ENCODE assay signal across 8 cellular contexts in the genomic region with DNA sequence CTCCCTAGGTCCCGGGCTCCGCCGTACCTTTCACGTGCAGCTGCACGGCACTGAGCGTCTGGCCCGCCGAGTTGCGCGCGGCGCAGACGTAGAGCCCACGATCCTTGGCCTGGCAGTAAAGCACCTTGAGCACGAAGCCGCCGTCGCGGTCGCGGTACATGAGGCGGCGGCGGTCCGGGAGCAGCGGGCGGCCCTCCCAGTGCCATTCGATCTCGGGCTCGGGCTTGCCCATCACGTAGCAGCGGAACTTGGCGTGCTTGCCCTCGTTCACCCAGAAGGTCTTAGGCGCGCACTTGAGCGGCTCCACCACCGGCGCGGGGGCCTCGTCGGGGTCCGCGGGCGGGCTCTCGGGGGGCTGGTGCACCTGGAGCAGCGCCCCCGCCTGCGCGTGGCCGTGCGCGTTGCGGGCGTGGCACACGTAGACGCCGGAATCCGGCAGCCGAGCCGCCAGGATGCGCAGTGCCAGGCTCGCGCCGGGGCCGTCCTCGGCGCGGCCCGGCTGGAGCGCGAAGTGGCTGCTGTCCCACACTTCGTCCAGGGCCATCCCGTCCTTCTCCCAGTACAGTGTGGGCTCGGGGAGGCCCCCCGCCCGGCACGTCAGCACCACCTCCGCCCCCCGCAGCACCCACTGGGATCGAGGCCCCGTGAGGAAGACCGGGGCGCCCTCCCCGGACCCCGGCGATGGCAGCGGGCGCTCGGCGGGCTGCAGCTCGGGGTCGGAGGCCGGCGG. TPM values are rescaled to one million over a fixed set of nuclear protein-coding genes. Genes with fewer than 3 reads are reported as not detected.
DNase-seq lines count a peak whose midpoint lies in the region; ATAC-seq and TF ChIP-seq lines count a peak whose summit lies in the region.

No MANE protein-coding gene starts in this region.

- peak overlapping the region; percentile 77 for H3K4me3 Mint-ChIP-seq in neural progenitor cell

- no peak overlapping the region for H3K27ac ChIP-seq in neural progenitor cell

- no peaks in the 10 kb centered on the region for H3K36me3 ChIP-seq in neural progenitor cell

- H3K36me3 Mint-ChIP-seq in neural progenitor cell, result peaks cover 23% of the 10 kb centered on the region

- peaks cover 17% of the 10 kb centered on the region for H3F3A ChIP-seq in neural progenitor cell (ENCODE audit: low read depth)

- H3K9me3 Mint-ChIP-seq in neural progenitor cell, result peaks cover 2% of the 10 kb centered on the region

- peak overlapping the region; percentile 55 for H2AFZ ChIP-seq in neural progenitor cell (replicated peaks)

- H3K27me3 Mint-ChIP-seq in neural progenitor cell (ENCODE audit: insufficient read depth, low read depth), result peaks cover 10% of the 10 kb centered on the region

- ATAC-seq in GM19023 (IDR thresholded peaks at IDR 0.05; ENCODE audit: unreplicated experiment) (no peak), HG02588 (IDR thresholded peaks at IDR 0.05; ENCODE audit: unreplicated experiment) (no peak)

- no peak overlapping the region for H3K27ac Mint-ChIP-seq in neural progenitor cell

- H4K20me1 ChIP-seq in neural progenitor cell (ENCODE audit: low read depth), result peaks cover 19% of the 10 kb centered on the region

- peak overlapping the region; percentile 93 for H3K4me2 ChIP-seq in neural progenitor cell

- DNase-seq in NCI-H146 (lab: John Stamatoyannopoulos, UW) (peak; percentile 20), NCI-H146 treated with DMSO at 0.1 percent for 48 hours (lab: John Stamatoyannopoulos, UW; ENCODE audit: unreplicated experiment) (no peak), SW480 (ENCODE audit: low spot score) (peak; percentile 24), fibroblast of peridontal ligament (ENCODE audit: extremely low read depth) (peak; percentile 8), neural progenitor cell (ENCODE audit: low spot score) (peak; percentile 65), GM10266 (ENCODE audit: extremely low spot score) (no peak)

- peaks cover 10% of the 10 kb centered on the region for H3K79me2 ChIP-seq in neural progenitor cell (ENCODE audit: low read depth)

- peaks cover 17% of the 10 kb centered on the region for H3K27me3 ChIP-seq in neural progenitor cell

- H3K4me3 ChIP-seq in neural progenitor cell, result peak overlapping the region; percentile 69

- TF ChIP-seq CTCF in neural progenitor cell (IDR thresholded peaks at IDR 0.05) (no peak), GM10266 (IDR thresholded peaks at IDR 0.05; ENCODE audit: control insufficient read depth, insufficient read depth, low read depth, missing control alignments) (no peak)

- peaks cover 33% of the 10 kb centered on the region for H3K4me1 Mint-ChIP-seq in neural progenitor cell

- H3K9ac ChIP-seq in neural progenitor cell, result no peak overlapping the region

- H3K4me1 ChIP-seq in neural progenitor cell, result peaks cover 8% of the 10 kb centered on the region

- H3K9me3 ChIP-seq in neural progenitor cell (ENCODE audit: low read depth), result no peaks in the 10 kb centered on the region

RNA-seq across cellular contexts. Expression of gene OBSL1, which starts 1.0 kb away (rescaled TPM):
- total RNA-seq in neural progenitor cell (ENCODE audit: low replicate concordance), result 31.0 and 111 TPM in 2 replicates

RNA-seq across cellular contexts. Expression of gene INHA, which starts 1.8 kb away (rescaled TPM):
- 0.31 TPM in 1 of 2 replicates, not detected in the other for total RNA-seq in neural progenitor cell (ENCODE audit: low replicate concordance)

RNA-seq across cellular contexts. Expression of gene TMEM198, which starts 26.5 kb away (rescaled TPM):
- 0.79 and 2.3 TPM in 2 replicates for total RNA-seq in neural progenitor cell (ENCODE audit: low replicate concordance)

RNA-seq across cellular contexts. Expression of gene CHPF, which starts 26.8 kb away (rescaled TPM):
- 6.7 and 27.7 TPM in 2 replicates for total RNA-seq in neural progenitor cell (ENCODE audit: low replicate concordance)

RNA-seq across cellular contexts. Expression of gene STK11IP, which starts 27.3 kb away (rescaled TPM):
- 16.8 and 22.7 TPM in 2 replicates for total RNA-seq in neural progenitor cell (ENCODE audit: low replicate concordance)

Comparison
In these comparisons a context has a peak if more than half of its experiments do, and no peak if none do; other contexts are left out.
1. DNase-seq: peak in NCI-H146 (single experiment), SW480 (single experiment), fibroblast of peridontal ligament (single experiment) and neural progenitor cell (single experiment); none in NCI-H146 treated with DMSO at 0.1 percent for 48 hours (single experiment) and GM10266 (single experiment).